In genomic region chr3:52684184-52684583, GRCh38 we compare ENCODE assay signal across 10 cellular contexts. TPM values are rescaled to one million over a fixed set of nuclear protein-coding genes. Genes with fewer than 3 reads are reported as not detected.
DNase-seq lines count a peak whose midpoint lies in the region; ATAC-seq and TF ChIP-seq lines count a peak whose summit lies in the region.
"Had no signal": no experiment of that assay in that cellular context is flagged by ENCODE, and none has a peak within 500 bp of the region (broad histone marks: within the 10 kb centered on the region; RNA-seq: fewer than 3 reads in every experiment).

No MANE protein-coding gene starts in this region.

- H3K4me3 Mint-ChIP-seq in osteocyte (ENCODE audit: unreplicated experiment) = peak overlapping the region; percentile 90

- H3K27ac Mint-ChIP-seq in osteocyte (ENCODE audit: unreplicated experiment) = peak overlapping the region; percentile 94

- H3K4me1 ChIP-seq in DOHH2 (ENCODE audit: control insufficient read depth, low read length) = peaks cover 44% of the 10 kb centered on the region
- peaks cover 56% of the 10 kb centered on the region for H3K4me1 ChIP-seq in OCI-LY3 (ENCODE audit: low read length)
- H3K4me1 ChIP-seq in endocrine pancreas (ENCODE audit: control insufficient read depth, insufficient read depth, low read length) = peaks cover 33% of the 10 kb centered on the region
- H3K4me1 ChIP-seq in mesendoderm (ENCODE audit: control insufficient read depth, low read depth, low read length) = no peaks in the 10 kb centered on the region

- H3K27me3 ChIP-seq in DOHH2 (ENCODE audit: control insufficient read depth, low read length) (no peaks in the 10 kb centered on the region), OCI-LY3 (ENCODE audit: low read depth, low read length) (no peaks in the 10 kb centered on the region), endocrine pancreas (ENCODE audit: control insufficient read depth, insufficient read depth, low read length) (no peaks in the 10 kb centered on the region), mesendoderm (ENCODE audit: insufficient read depth, low read length, poor library complexity) (no peaks in the 10 kb centered on the region)

- peaks cover 17% of the 10 kb centered on the region for H3K79me1 ChIP-seq in mesendoderm (ENCODE audit: low read length)

- no peak for ATAC-seq in HG03378 (IDR thresholded peaks at IDR 0.05; ENCODE audit: unreplicated experiment)

- H3K9me3 ChIP-seq in DOHH2 (ENCODE audit: control insufficient read depth, insufficient read depth, low read length) (no peaks in the 10 kb centered on the region), OCI-LY3 (ENCODE audit: insufficient read depth, low read length) (no peaks in the 10 kb centered on the region), endocrine pancreas (ENCODE audit: control insufficient read depth, low read length) (no peaks in the 10 kb centered on the region)

- no peak overlapping the region for H3K23ac ChIP-seq in mesendoderm (ENCODE audit: low read length)

- no peak overlapping the region for H2BK15ac ChIP-seq in mesendoderm (replicated peaks; ENCODE audit: low read depth)

- H3K27ac ChIP-seq in DOHH2 (ENCODE audit: low read depth, low read length) (0 out of 2 replicates have a peak overlapping the region, but pooled peaks have one; percentile 80), OCI-LY3 (ENCODE audit: low read length) (peak overlapping the region; percentile 80; the same call in 1 of the 2 replicates), mesendoderm (ENCODE audit: low read depth, low read length) (no peak overlapping the region)

- H3K36me3 ChIP-seq in DOHH2 (ENCODE audit: control insufficient read depth, low read length) (peaks cover 82% of the 10 kb centered on the region), OCI-LY3 (replicated peaks; ENCODE audit: low read depth, low read length) (peaks cover 47% of the 10 kb centered on the region), endocrine pancreas (ENCODE audit: control insufficient read depth, insufficient read depth, low read length) (peaks cover 3% of the 10 kb centered on the region), mesendoderm (ENCODE audit: control insufficient read depth, insufficient read depth, low read length) (peaks cover 15% of the 10 kb centered on the region)

- no peak overlapping the region for H3K18ac ChIP-seq in mesendoderm (ENCODE audit: low read length)

- no peak for TF ChIP-seq CTCF in DOHH2 (IDR thresholded peaks at IDR 0.05; ENCODE audit: low read depth, low read length, poor library complexity, severe bottlenecking)
- no peak for TF ChIP-seq CTCF in OCI-LY3 (IDR thresholded peaks at IDR 0.05; ENCODE audit: low read depth, low read length)
- no peak for TF ChIP-seq CTCF in osteocyte (IDR thresholded peaks at IDR 0.05)

- no peak overlapping the region for H3K4ac ChIP-seq in mesendoderm (ENCODE audit: low read depth, low read length)

- H4K8ac ChIP-seq in mesendoderm (ENCODE audit: low read depth, low read length) = no peak overlapping the region

- H2AK5ac ChIP-seq in mesendoderm (ENCODE audit: low read length) = no peak overlapping the region

- H3K9me2 ChIP-seq in DOHH2 (replicated peaks; ENCODE audit: control insufficient read depth, low read length) = no peaks in the 10 kb centered on the region

- no CpG with 5 or more reads among the region's 5 CpGs for WGBS in mesendoderm (ENCODE audit: extremely low coverage, insufficient coverage, low lambda C conversion rate)

- no peaks in the 10 kb centered on the region for H3K27me3 Mint-ChIP-seq in osteocyte (ENCODE audit: unreplicated experiment)

- H2BK5ac ChIP-seq in mesendoderm (ENCODE audit: low read length) = no peak overlapping the region

- H3K79me2 ChIP-seq in DOHH2 (ENCODE audit: control insufficient read depth, low read length) (peaks cover 95% of the 10 kb centered on the region), OCI-LY3 (ENCODE audit: low read length) (peaks cover 94% of the 10 kb centered on the region), mesendoderm (ENCODE audit: control insufficient read depth, insufficient read depth, low read length) (peaks cover 57% of the 10 kb centered on the region)

- no peak overlapping the region for H2BK120ac ChIP-seq in mesendoderm (ENCODE audit: low read depth, low read length)

- H3K56ac ChIP-seq in mesendoderm (ENCODE audit: low read length) = no peak overlapping the region

- peaks cover 51% of the 10 kb centered on the region for H3K4me1 Mint-ChIP-seq in osteocyte (ENCODE audit: unreplicated experiment)

- H4K20me1 ChIP-seq in DOHH2 (ENCODE audit: control insufficient read depth, insufficient read depth, low read depth, low read length) = peaks cover 26% of the 10 kb centered on the region
- 0 out of 2 replicates have a peak, but pooled peaks cover 3% of the 10 kb centered on the region for H4K20me1 ChIP-seq in OCI-LY3 (ENCODE audit: insufficient read depth, low read length)

- H3K4me3 ChIP-seq in DOHH2 (ENCODE audit: low read length) = peak overlapping the region; percentile 98
- H3K4me3 ChIP-seq in OCI-LY3 (ENCODE audit: low read length) = peak overlapping the region; percentile 78
- peak overlapping the region; percentile 97 for H3K4me3 ChIP-seq in endocrine pancreas (ENCODE audit: control insufficient read depth, insufficient read depth, low read length)
- no peak overlapping the region for H3K4me3 ChIP-seq in mesendoderm (ENCODE audit: low read length)

- H3K4me2 ChIP-seq in DOHH2 (ENCODE audit: low read length) (peak overlapping the region; percentile 89), OCI-LY3 (ENCODE audit: low read length) (peak overlapping the region; percentile 85), mesendoderm (ENCODE audit: low read length) (no peak overlapping the region)

- H3F3A ChIP-seq in DOHH2 (ENCODE audit: control insufficient read depth, insufficient read depth) = peaks cover 27% of the 10 kb centered on the region

- DNase-seq in osteocyte (ENCODE audit: extremely low spot score, unreplicated experiment) (no peak), Ammon's horn (ENCODE audit: low spot score) (no peak), SW 1271 (lab: John Stamatoyannopoulos, UW) (no peak), mesendoderm (no peak)
- DNase-seq: hypothalamus, RPMI8226 had no signal

- H3K9ac ChIP-seq in OCI-LY3 (ENCODE audit: low read length) (peak overlapping the region; percentile 88), endocrine pancreas (ENCODE audit: control insufficient read depth, insufficient read depth, low read length) (no peak overlapping the region), mesendoderm (ENCODE audit: low read length) (no peak overlapping the region)

- H3K36me3 Mint-ChIP-seq in osteocyte (ENCODE audit: unreplicated experiment) = peaks cover 27% of the 10 kb centered on the region

- no peak overlapping the region for H4K5ac ChIP-seq in mesendoderm (ENCODE audit: low read length)

- no peak overlapping the region for H2AFZ ChIP-seq in OCI-LY3 (ENCODE audit: low read depth, low read length)

- no peaks in the 10 kb centered on the region for H3K9me3 Mint-ChIP-seq in osteocyte (ENCODE audit: unreplicated experiment)

RNA-seq across cellular contexts. Expression of gene PBRM1, which starts 1.5 kb away (rescaled TPM):
- 74.5 and 78.3 TPM in 2 replicates for total RNA-seq in osteocyte
- 56.0 TPM for polyA plus RNA-seq in mesendoderm (2013, experiment 1 of 2)
- polyA plus RNA-seq in mesendoderm (2013, experiment 2 of 2) = 55.8 TPM

RNA-seq across cellular contexts. Expression of gene GNL3, which starts 1.6 kb away (rescaled TPM):
- 65.8 and 69.8 TPM in 2 replicates for total RNA-seq in osteocyte
- 356 TPM for polyA plus RNA-seq in mesendoderm (2013, experiment 1 of 2)
- 367 TPM for polyA plus RNA-seq in mesendoderm (2013, experiment 2 of 2)

RNA-seq across cellular contexts. Expression of gene GLT8D1, which starts 21.4 kb away (rescaled TPM):
- total RNA-seq in osteocyte = 86.3 and 97.4 TPM in 2 replicates
- 18.9 TPM for polyA plus RNA-seq in mesendoderm (2013, experiment 1 of 2)
- polyA plus RNA-seq in mesendoderm (2013, experiment 2 of 2) = 18.7 TPM

RNA-seq across cellular contexts. Expression of gene SPCS1, which starts 21.7 kb away (rescaled TPM):
- total RNA-seq in osteocyte = 120 and 124 TPM in 2 replicates
- 117 TPM for polyA plus RNA-seq in mesendoderm (2013, experiment 1 of 2)
- polyA plus RNA-seq in mesendoderm (2013, experiment 2 of 2) = 118 TPM
